ENCODE assay signal across 9 cellular contexts in the genomic region with DNA sequence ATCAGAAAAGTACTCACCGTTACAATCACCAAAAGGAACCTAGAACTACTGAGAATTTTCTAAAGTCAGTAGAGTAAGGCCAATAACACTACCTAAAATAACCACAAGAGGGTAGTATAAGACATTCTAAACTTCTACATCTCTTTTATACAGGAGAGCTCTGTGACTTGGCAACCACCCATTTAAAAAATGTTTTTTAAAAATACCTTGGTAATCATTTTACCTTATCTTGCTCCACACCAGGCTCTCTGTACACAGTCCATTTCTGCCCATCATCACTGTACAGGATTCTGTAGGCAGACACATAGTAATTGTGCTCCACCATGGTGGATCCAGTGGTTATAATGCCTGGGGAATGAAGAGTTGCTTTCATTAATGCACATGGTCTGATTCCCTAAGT. TPM values are rescaled to one million over a fixed set of nuclear protein-coding genes. Genes with fewer than 3 reads are reported as not detected.
A peak's percentile ranks its signal among the peaks of the same experiment; 100 is the strongest.
DNase-seq lines count a peak whose midpoint lies in the region; ATAC-seq and TF ChIP-seq lines count a peak whose summit lies in the region.
"Had no signal": no experiment of that assay in that cellular context is flagged by ENCODE, and none has a peak within 500 bp of the region (broad histone marks: within the 10 kb centered on the region; RNA-seq: fewer than 3 reads in every experiment).

No MANE protein-coding gene starts in this region.

- TF ChIP-seq CTCF in H9 (conservative IDR thresholded peaks at IDR 0.05) (peak; percentile 80), LNCaP clone FGC (IDR thresholded peaks at IDR 0.05; ENCODE audit: control insufficient read depth, extremely low read depth, insufficient read depth) (peak; percentile 61), RWPE1 (conservative IDR thresholded peaks at IDR 0.05; ENCODE audit: low read depth) (peak; percentile 72), epithelial cell of proximal tubule (conservative IDR thresholded peaks at IDR 0.05; ENCODE audit: low read depth, low read length) (peak; percentile 46), natural killer cell (IDR thresholded peaks at IDR 0.05) (peak; percentile 81)

- no peak overlapping the region for H3K4me2 ChIP-seq in H9 (ENCODE audit: insufficient read depth, insufficient read length, low read length)

- H3K18ac ChIP-seq in H9 (ENCODE audit: insufficient read length, low read depth, low read length), result no peak overlapping the region

- intact Hi-C loops in natural killer cell (cut with micrococcal nuclease), result loop anchor here (1.0 to 5.0 kb wide), 2 partner anchors 355 to 991 kb away; no protein-coding TSS in a partner anchor

- H4K8ac ChIP-seq in H9 (replicated peaks; ENCODE audit: insufficient read length, low read depth, low read length), result no peak overlapping the region

- H2BK120ac ChIP-seq in H9 (ENCODE audit: low read depth, low read length, poor library complexity, severe bottlenecking), result no peak overlapping the region

- no peak overlapping the region for H3K9ac ChIP-seq in H9 (ENCODE audit: extremely low read depth, insufficient read length, low read length)

- H3T11ph ChIP-seq in H9 (ENCODE audit: low read length), result no peak overlapping the region

- no peak overlapping the region for H3K23ac ChIP-seq in H9 (ENCODE audit: insufficient read length, low read depth, low read length)

- no peaks in the 10 kb centered on the region for H3K23me2 ChIP-seq in H9 (ENCODE audit: insufficient read length, low read depth, low read length, poor library complexity, severe bottlenecking)

- CTCF ChIA-PET in RWPE1 (lab: Yijun Ruan, JAX), result interaction anchor here (0.5 to 2.1 kb wide), 12 partner anchors 9 to 1725 kb away, joined by 3 to 31 read pairs (median 3); no protein-coding TSS in a partner anchor

- no peak for DNase-seq in activated T-cell treated with anti-CD3 and anti-CD28 coated beads, Interleukin-2, amount 50 U/mL, for 4 hours
- no peak for DNase-seq in activated T-cell treated with anti-CD3 and anti-CD28 coated beads, Interleukin-2, amount 50 U/mL, for 48 hours
- DNase-seq in H9 (no peak), LNCaP clone FGC (ENCODE audit: low read depth) (peak; percentile 26), RWPE1 (ENCODE audit: low spot score) (peak; percentile 41), epithelial cell of proximal tubule (ENCODE audit: low read depth) (no peak), natural killer cell (no peak)
- DNase-seq in activated CD4-positive, alpha-beta T cell treated with anti-CD3 and anti-CD28 coated beads, Interleukin-2, amount 50 U/mL, for 1 hour, result no peak

- H4K91ac ChIP-seq in H9 (ENCODE audit: insufficient read length, low read depth, low read length), result no peak overlapping the region

- H2BK20ac ChIP-seq in H9 (ENCODE audit: low read depth, low read length, poor library complexity, severe bottlenecking), result no peak overlapping the region

- no peaks in the 10 kb centered on the region for H3K27me3 Mint-ChIP-seq in activated T-cell treated with anti-CD3 and anti-CD28 coated beads, Interleukin-2, amount 50 U/mL, for 4 hours (ENCODE audit: low read depth)
- H3K27me3 Mint-ChIP-seq in H9 (ENCODE audit: low read depth) (no peaks in the 10 kb centered on the region), natural killer cell (ENCODE audit: low read depth in 2 of 2) (no peaks in the 10 kb centered on the region)

- H2BK5ac ChIP-seq in H9 (ENCODE audit: insufficient read length, low read length), result no peak overlapping the region

- H3K4ac ChIP-seq in H9 (ENCODE audit: low read depth, low read length), result no peak overlapping the region

- no peaks in the 10 kb centered on the region for H3K9me3 Mint-ChIP-seq in activated T-cell treated with anti-CD3 and anti-CD28 coated beads, Interleukin-2, amount 50 U/mL, for 4 hours
- H3K9me3 Mint-ChIP-seq in H9 (no peaks in the 10 kb centered on the region), natural killer cell (no peaks in the 10 kb centered on the region)

- no peak overlapping the region for H4K5ac ChIP-seq in H9 (ENCODE audit: insufficient read length, low read depth, low read length)

- H2BK15ac ChIP-seq in H9 (ENCODE audit: low read depth, low read length), result no peak overlapping the region

- H2AFZ ChIP-seq in H9 (ENCODE audit: low read length), result no peak overlapping the region

- H4K20me1 ChIP-seq in H9 (ENCODE audit: control insufficient read depth, insufficient read depth, insufficient read length), result no peaks in the 10 kb centered on the region

- H3K27ac Mint-ChIP-seq in H9 (no peak overlapping the region; a peak in 1 of 7 replicates), natural killer cell (no peak overlapping the region)

- H3K4me1 Mint-ChIP-seq in activated T-cell treated with anti-CD3 and anti-CD28 coated beads, Interleukin-2, amount 50 U/mL, for 4 hours (ENCODE audit: low read depth), result no peaks in the 10 kb centered on the region
- H3K4me1 Mint-ChIP-seq in H9, result peaks cover 5 to 10% of the 10 kb centered on the region in 2 experiments
- no peaks in the 10 kb centered on the region for H3K4me1 Mint-ChIP-seq in natural killer cell

- H3K56ac ChIP-seq in H9 (ENCODE audit: insufficient read length, low read depth, low read length), result no peak overlapping the region

- no peak overlapping the region for H3K14ac ChIP-seq in H9 (ENCODE audit: insufficient read depth, low read length)

- no peak overlapping the region for H2AK5ac ChIP-seq in H9 (ENCODE audit: insufficient read length, low read length)

- H3K4me1 ChIP-seq in H9 (ENCODE audit: insufficient read depth, low read length), result no peaks in the 10 kb centered on the region

- H3K79me1 ChIP-seq in H9 (ENCODE audit: insufficient read depth, low read depth, low read length, poor library complexity, severe bottlenecking), result no peaks in the 10 kb centered on the region

- peak; percentile 48 to 73 for ATAC-seq in activated T-cell treated with anti-CD3 and anti-CD28 coated beads, Interleukin-2, amount 50 U/mL, for 4 hours
- peak; percentile 65 to 75 (median 69) for ATAC-seq in natural killer cell

- no peaks in the 10 kb centered on the region for H3K27me3 ChIP-seq in H9 (ENCODE audit: insufficient read depth, low read length)

- no peaks in the 10 kb centered on the region for H3K9me3 ChIP-seq in H9 (ENCODE audit: control insufficient read depth, low read depth, low read length)

- H3K4me3 ChIP-seq in LNCaP clone FGC (ENCODE audit: low read depth, low read length) (no peak overlapping the region), epithelial cell of proximal tubule (ENCODE audit: low read depth, low read length) (no peak overlapping the region)

- H3K36me3 Mint-ChIP-seq in activated T-cell treated with anti-CD3 and anti-CD28 coated beads, Interleukin-2, amount 50 U/mL, for 4 hours (ENCODE audit: insufficient read depth), result no peaks in the 10 kb centered on the region
- H3K36me3 Mint-ChIP-seq in H9 (ENCODE audit: insufficient read depth in 1 of 3, low read depth in 3 of 3), result peaks cover 10 to 40% (median 32%) of the 10 kb centered on the region in 3 experiments
- H3K36me3 Mint-ChIP-seq in natural killer cell, result no peaks in the 10 kb centered on the region

- no CpG with 5 or more reads among the region's 1 CpG for WGBS in H9 (ENCODE audit: extremely low coverage, insufficient read length, low lambda C conversion rate)

- no peak overlapping the region for H2BK12ac ChIP-seq in H9 (ENCODE audit: insufficient read length, low read depth, low read length)

- no peaks in the 10 kb centered on the region for H3K79me2 ChIP-seq in H9 (ENCODE audit: insufficient read depth, low read length)

- POLR2A ChIA-PET in RWPE1 (lab: Yijun Ruan, JAX; ENCODE audit: low non-redundant PET), result no interaction called here

- H3K27ac ChIP-seq in H9 (ENCODE audit: insufficient read length, low read depth, low read length) (no peak overlapping the region), RWPE1 (no peak overlapping the region)
- H3K27ac ChIP-seq: epithelial cell of prostate had no signal

- H3K4me3 Mint-ChIP-seq in activated T-cell treated with anti-CD3 and anti-CD28 coated beads, Interleukin-2, amount 50 U/mL, for 4 hours, result no peak overlapping the region
- H3K4me3 Mint-ChIP-seq in H9, result no peak overlapping the region
- no peak overlapping the region for H3K4me3 Mint-ChIP-seq in natural killer cell

RNA-seq across cellular contexts. Expression of a gene that starts 54.4 kb away (rescaled TPM):
- under 1 TPM in 1 of 3 donors, not detected in 2; 0.24 TPM for total RNA-seq in activated T-cell treated with anti-CD3 and anti-CD28 coated beads, Interleukin-2, amount 50 U/mL, for 4 hours
- 4.7 and 6.4 TPM in 2 replicates for total RNA-seq in H9 (2021)
- 1.8 and 3.9 TPM in 2 replicates for total RNA-seq in epithelial cell of proximal tubule
- total RNA-seq in natural killer cell, result 1 to 10 TPM in 2 of 3 donors, under 1 TPM in 1; 0.38 to 3.7 (median 1.4) TPM

Comparison
In these comparisons a context has a peak if more than half of its experiments do, and no peak if none do; other contexts are left out.
1. DNase-seq: peak in LNCaP clone FGC (single experiment) and RWPE1 (single experiment); none in activated T-cell treated with anti-CD3 and anti-CD28 coated beads, Interleukin-2, amount 50 U/mL, for 4 hours (single experiment), activated T-cell treated with anti-CD3 and anti-CD28 coated beads, Interleukin-2, amount 50 U/mL, for 48 hours (0 of 2), H9 (single experiment), epithelial cell of proximal tubule (single experiment), natural killer cell (single experiment) and activated CD4-positive, alpha-beta T cell treated with anti-CD3 and anti-CD28 coated beads, Interleukin-2, amount 50 U/mL, for 1 hour (single experiment).
2. Peak in every context shown above with its lines, with median percentiles within 50 percentile points of each other: CTCF ChIP-seq.